39 cellular contexts compared by ENCODE assay signal in the genomic region with DNA sequence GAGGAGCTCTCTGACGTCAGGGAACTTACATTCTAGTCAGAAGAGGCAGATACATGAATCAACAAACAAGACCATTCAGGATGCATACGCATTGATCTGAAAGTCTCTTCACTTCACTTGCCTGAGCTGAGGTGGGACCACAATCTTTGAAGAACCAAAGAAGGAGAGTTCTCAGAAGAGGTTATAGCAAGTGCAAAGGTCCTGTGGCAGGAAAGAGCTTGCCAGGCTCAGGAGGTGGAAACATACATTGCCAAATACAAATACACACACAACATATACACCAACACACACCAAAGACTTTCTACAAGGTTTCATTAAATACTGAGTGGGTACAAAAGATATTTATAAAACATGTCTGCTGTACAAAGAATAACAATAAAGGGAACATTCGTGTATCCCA.
"Had no signal": no experiment of that assay in that cellular context is flagged by ENCODE, and none has a peak within 500 bp of the region (broad histone marks: within the 10 kb centered on the region; RNA-seq: fewer than 3 reads in every experiment).

No MANE protein-coding gene starts in this region.

- H3K4me3 Mint-ChIP-seq: activated naive CD4-positive, alpha-beta T cell treated with anti-CD3 and anti-CD28 coated beads for 36 hours; activated naive CD4-positive, alpha-beta T cell treated with anti-CD3 and anti-CD28 coated beads, Interleukin-2, amount 10 ng/mL, durations not matched to agents 7 days and 5 days; activated naive CD4-positive, alpha-beta T cell treated with anti-CD3 and anti-CD28 coated beads, Interleukin-2, amount 50 U/mL, for 24 hours; activated naive CD8-positive, alpha-beta T cell; activated naive CD8-positive, alpha-beta T cell treated with anti-CD3 and anti-CD28 coated beads for 36 hours; activated naive CD8-positive, alpha-beta T cell treated with anti-CD3 and anti-CD28 coated beads, Interleukin-2, amount 10 ng/mL, durations not matched to agents 7 days and 5 days; activated naive CD8-positive, alpha-beta T cell treated with anti-CD3 and anti-CD28 coated beads, Interleukin-2, amount 50 U/mL, for 24 hours; activated T-cell treated with anti-CD3 and anti-CD28 coated beads, Interleukin-2, amount 50 U/mL, for 24 hours; activated T-cell treated with anti-CD3 and anti-CD28 coated beads, Interleukin-2, amount 50 U/mL, for 4 hours; activated T-cell treated with anti-CD3 and anti-CD28 coated beads, Interleukin-2, amount 50 U/mL, for 72 hours; activated T-helper 1 cell treated with anti-CD3 and anti-CD28 coated beads, Interleukin-12 subunit alpha, Interleukin-12 subunit beta, Interleukin-2, Interleukin-4 antibody, amounts not matched to agents 30 ng/mL and 10 ng/mL and 1 ng/mL, durations not matched to agents 14 hours and 24 hours and 36 hours; activated T-helper 17 cell treated with anti-CD3 and anti-CD28 coated beads, Interleukin-2, amount 50 U/mL, for 72 hours; brain; central memory CD8-positive, alpha-beta T cell had no signal

- DNase-seq: activated effector memory CD4-positive, alpha-beta T cell treated with anti-CD3 and anti-CD28 coated beads, Interleukin-2, amount 50 U/mL, for 16 hours; activated effector memory CD4-positive, alpha-beta T cell treated with Interleukin-2 at 50 U/mL for 16 hours; activated gamma-delta T cell; activated gamma-delta T cell treated with Interleukin-2 at 50 U/mL for 16 hours; activated naive CD4-positive, alpha-beta T cell; activated naive CD4-positive, alpha-beta T cell treated with anti-CD3 and anti-CD28 coated beads for 36 hours; activated naive CD4-positive, alpha-beta T cell treated with anti-CD3 and anti-CD28 coated beads, Interleukin-2, amount 10 ng/mL, durations not matched to agents 7 days and 5 days; activated naive CD4-positive, alpha-beta T cell treated with anti-CD3 and anti-CD28 coated beads, Interleukin-2, amount 50 U/mL, for 16 hours; activated naive CD4-positive, alpha-beta T cell treated with Interleukin-2 at 50 U/mL for 16 hours; activated naive CD8-positive, alpha-beta T cell treated with anti-CD3 and anti-CD28 coated beads for 36 hours; activated naive CD8-positive, alpha-beta T cell treated with anti-CD3 and anti-CD28 coated beads, Interleukin-2, amount 10 ng/mL, durations not matched to agents 7 days and 5 days; activated naive CD8-positive, alpha-beta T cell treated with anti-CD3 and anti-CD28 coated beads, Interleukin-2, amount 50 U/mL, for 24 hours; activated T-cell treated with anti-CD3 and anti-CD28 coated beads, Interleukin-2, amount 50 U/mL, for 24 hours; activated T-cell treated with anti-CD3 and anti-CD28 coated beads, Interleukin-2, amount 50 U/mL, for 4 hours; activated T-cell treated with anti-CD3 and anti-CD28 coated beads, Interleukin-2, amount 50 U/mL, for 48 hours; activated T-cell treated with anti-CD3 and anti-CD28 coated beads, Interleukin-2, amount 50 U/mL, for 72 hours; adrenal gland; amniotic stem cell; amygdala; anterior cingulate cortex; aorta; body of pancreas; brain microvascular endothelial cell; caudate nucleus; central memory CD4-positive, alpha-beta T cell; cerebellar nuclear complex had no signal

- FAIRE-seq: astrocyte, bronchial epithelial cell had no signal

- H3K9me3 ChIP-seq: adrenal gland, ascending aorta, body of pancreas had no signal

- ATAC-seq: activated naive CD4-positive, alpha-beta T cell treated with anti-CD3 and anti-CD28 coated beads, Interleukin-2, amount 50 U/mL, for 72 hours; activated naive CD8-positive, alpha-beta T cell treated with anti-CD3 and anti-CD28 coated beads, Interleukin-2, amount 50 U/mL, for 24 hours; activated T-cell treated with anti-CD3 and anti-CD28 coated beads, Interleukin-2, amount 50 U/mL, for 4 hours; activated T-cell treated with anti-CD3 and anti-CD28 coated beads, Interleukin-2, amount 50 U/mL, for 72 hours; body of pancreas had no signal

- H3K4me1 ChIP-seq: adrenal gland, ascending aorta, body of pancreas, breast epithelium had no signal

- H3K4me1 Mint-ChIP-seq: activated naive CD4-positive, alpha-beta T cell treated with anti-CD3 and anti-CD28 coated beads, Interleukin-2, amount 10 ng/mL, durations not matched to agents 7 days and 5 days; activated naive CD4-positive, alpha-beta T cell treated with anti-CD3 and anti-CD28 coated beads, Interleukin-2, amount 50 U/mL, for 24 hours; activated naive CD8-positive, alpha-beta T cell treated with anti-CD3 and anti-CD28 coated beads for 36 hours; activated naive CD8-positive, alpha-beta T cell treated with anti-CD3 and anti-CD28 coated beads, Interleukin-2, amount 10 ng/mL, durations not matched to agents 7 days and 5 days; activated naive CD8-positive, alpha-beta T cell treated with anti-CD3 and anti-CD28 coated beads, Interleukin-2, amount 50 U/mL, for 24 hours; activated T-helper 17 cell treated with anti-CD3 and anti-CD28 coated beads, Interleukin-2, amount 50 U/mL, for 72 hours; brain; central memory CD8-positive, alpha-beta T cell had no signal

- H3K27ac Mint-ChIP-seq: activated naive CD4-positive, alpha-beta T cell treated with anti-CD3 and anti-CD28 coated beads for 36 hours; activated naive CD4-positive, alpha-beta T cell treated with anti-CD3 and anti-CD28 coated beads, Interleukin-2, amount 10 ng/mL, durations not matched to agents 7 days and 5 days; activated naive CD4-positive, alpha-beta T cell treated with anti-CD3 and anti-CD28 coated beads, Interleukin-2, amount 50 U/mL, for 24 hours; activated naive CD4-positive, alpha-beta T cell treated with anti-CD3 and anti-CD28 coated beads, Interleukin-2, amount 50 U/mL, for 72 hours; activated naive CD8-positive, alpha-beta T cell; activated naive CD8-positive, alpha-beta T cell treated with anti-CD3 and anti-CD28 coated beads for 36 hours; activated naive CD8-positive, alpha-beta T cell treated with anti-CD3 and anti-CD28 coated beads, Interleukin-2, amount 10 ng/mL, durations not matched to agents 7 days and 5 days; activated naive CD8-positive, alpha-beta T cell treated with anti-CD3 and anti-CD28 coated beads, Interleukin-2, amount 50 U/mL, for 24 hours; activated T-cell treated with anti-CD3 and anti-CD28 coated beads, Interleukin-2, amount 50 U/mL, for 24 hours; activated T-cell treated with anti-CD3 and anti-CD28 coated beads, Interleukin-2, amount 50 U/mL, for 72 hours; activated T-helper 1 cell treated with anti-CD3 and anti-CD28 coated beads, Interleukin-12 subunit alpha, Interleukin-12 subunit beta, Interleukin-2, Interleukin-4 antibody, amounts not matched to agents 30 ng/mL and 10 ng/mL and 1 ng/mL, durations not matched to agents 14 hours and 24 hours and 36 hours; activated T-helper 17 cell treated with anti-CD3 and anti-CD28 coated beads, Interleukin-2, amount 50 U/mL, for 72 hours; activated T-helper 2 cell treated with anti-CD3 and anti-CD28 coated beads, Interferon-gamma antibody, Interleukin-2, Interleukin-4, amounts not matched to agents 10 μg/mL and 5 μg/mL and 100 μg/mL, durations not matched to agents 14 hours and 24 hours and 36 hours; brain had no signal

- H3K36me3 Mint-ChIP-seq: activated naive CD4-positive, alpha-beta T cell treated with anti-CD3 and anti-CD28 coated beads, Interleukin-2, amount 10 ng/mL, durations not matched to agents 7 days and 5 days; activated naive CD4-positive, alpha-beta T cell treated with anti-CD3 and anti-CD28 coated beads, Interleukin-2, amount 50 U/mL, for 24 hours; activated naive CD4-positive, alpha-beta T cell treated with anti-CD3 and anti-CD28 coated beads, Interleukin-2, amount 50 U/mL, for 72 hours; activated naive CD8-positive, alpha-beta T cell; activated naive CD8-positive, alpha-beta T cell treated with anti-CD3 and anti-CD28 coated beads for 36 hours; activated naive CD8-positive, alpha-beta T cell treated with anti-CD3 and anti-CD28 coated beads, Interleukin-2, amount 10 ng/mL, durations not matched to agents 7 days and 5 days; brain had no signal

- H3K4me3 ChIP-seq: adrenal gland, ascending aorta, body of pancreas, breast epithelium, cardiac muscle cell had no signal

- H3K27me3 ChIP-seq: adrenal gland, ascending aorta, body of pancreas, brain microvascular endothelial cell, cardiac muscle cell had no signal

- H3K36me3 ChIP-seq: adrenal gland, ascending aorta, brain microvascular endothelial cell, breast epithelium, cardiac muscle cell had no signal

- H3K27ac ChIP-seq: adrenal gland, ascending aorta, body of pancreas, brain microvascular endothelial cell, breast epithelium, cardiac muscle cell had no signal
